In the genomic region with DNA sequence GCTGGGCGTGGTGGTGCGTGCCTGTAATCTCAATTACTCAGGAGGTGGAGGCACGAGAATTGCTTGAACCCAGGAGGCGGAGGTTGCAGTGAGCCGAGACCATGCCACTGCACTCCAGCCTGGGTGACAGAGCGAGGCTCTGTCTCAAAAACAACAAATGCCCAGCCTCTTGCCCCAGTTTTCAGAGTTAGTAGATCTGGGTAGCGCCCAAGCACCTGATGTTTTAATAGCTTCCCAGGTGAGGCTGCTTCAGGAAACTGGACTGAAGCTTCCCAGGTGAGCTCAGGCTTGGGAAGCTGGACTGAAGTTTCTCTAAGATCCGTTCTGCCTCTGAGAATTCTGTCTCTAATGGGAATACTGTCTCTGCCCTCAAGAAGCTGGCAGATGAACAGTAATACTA, we compare ENCODE assay signal across 24 cellular contexts.
"Had no signal": no experiment of that assay in that cellular context is flagged by ENCODE, and none has a peak within 500 bp of the region (broad histone marks: within the 10 kb centered on the region; RNA-seq: fewer than 3 reads in every experiment).

No MANE protein-coding gene starts in this region.

- H3K4me3 ChIP-seq: adrenal gland, body of pancreas, breast epithelium, K562, MG63, SJSA1 had no signal

- H3K4me1 ChIP-seq: body of pancreas, breast epithelium had no signal

- H3K9me2 ChIP-seq: SK-N-SH had no signal

- H3K36me3 ChIP-seq: breast epithelium had no signal

- ATAC-seq: body of pancreas, K562, Panc1 had no signal

- H3K27ac ChIP-seq: adrenal gland, body of pancreas, breast epithelium, SJSA1 had no signal

- H3K9me3 ChIP-seq: adrenal gland, body of pancreas, breast epithelium, MG63, SJSA1, SK-N-SH had no signal

- H3K4me2 ChIP-seq: SK-N-SH had no signal

- DNase-seq: activated B cell treated with CpG ODN at 0.5 μM for 24 hours; activated CD4-positive, alpha-beta T cell treated with anti-CD3 and anti-CD28 coated beads for 4 hours; activated CD4-positive, alpha-beta T cell treated with anti-CD3 and anti-CD28 coated beads, Interleukin-2, amount 50 U/mL, for 1 hour; activated CD4-positive, CD25-positive, alpha-beta regulatory T cell treated with anti-CD3 and anti-CD28 coated beads, Interleukin-2, amount 50 U/mL, for 72 hours; activated gamma-delta T cell treated with Interleukin-2 at 50 U/mL for 16 hours; activated T-cell treated with anti-CD3 and anti-CD28 coated beads, Interleukin-2, amount 50 U/mL, for 1 hour; adrenal gland; body of pancreas; MG63; NCI-H1048; NCI-H1105 treated with DMSO at 0.1 percent for 48 hours; NCI-H1436; NCI-H1694; NCI-H2029; NCI-H446; NCI-H524; NCI-H69; NCI-H82; SHP77 treated with DMSO at 0.1 percent for 48 hours; SK-N-SH had no signal
